In the genomic region with DNA sequence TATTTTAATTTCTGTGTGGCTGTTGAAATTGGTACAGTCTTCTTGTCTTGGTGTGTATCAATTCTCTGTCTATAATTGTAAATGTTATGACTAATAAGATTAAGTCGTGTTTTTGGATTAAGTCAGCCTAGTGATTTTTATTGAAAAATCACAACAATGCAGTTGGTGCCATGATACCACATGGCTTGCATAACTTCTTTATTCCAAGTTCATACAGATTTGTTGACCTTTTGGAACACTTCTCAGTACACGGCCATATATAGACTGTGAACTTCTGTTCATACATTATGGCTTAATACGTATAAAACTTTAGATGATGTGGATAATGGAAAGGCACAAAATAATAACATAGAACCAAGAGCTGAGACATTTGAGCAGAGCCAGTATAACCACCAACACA, we compare ENCODE assay signal across 22 cellular contexts.
"Had no signal": no experiment of that assay in that cellular context is flagged by ENCODE, and none has a peak within 500 bp of the region (broad histone marks: within the 10 kb centered on the region; RNA-seq: fewer than 3 reads in every experiment).

No MANE protein-coding gene starts in this region.

- H3K4me1 ChIP-seq: foreskin keratinocyte, gastroesophageal sphincter, heart left ventricle, left lung, pancreas, right lobe of liver, tibial nerve, upper lobe of left lung had no signal

- H3K27ac ChIP-seq: coronary artery, foreskin keratinocyte, gastroesophageal sphincter, heart left ventricle, hepatocyte, left lung, neutrophil, pancreas, right lobe of liver, thoracic aorta, tibial nerve, upper lobe of left lung had no signal

- H3K27me3 ChIP-seq: foreskin keratinocyte, gastroesophageal sphincter, heart left ventricle, hepatocyte, left lung, neutrophil, pancreas, right lobe of liver, tibial nerve, upper lobe of left lung had no signal

- DNase-seq: dermis blood vessel endothelial cell; effector memory CD4-positive, alpha-beta T cell; foreskin keratinocyte; heart left ventricle; left cardiac atrium; left lung; mesenchymal stem cell; mucosa of descending colon; naive B cell; pancreas; retina; right lobe of liver; stimulated activated CD4-positive, alpha-beta T cell treated with anti-CD3 and anti-CD28 coated beads, Interleukin-2, amount 100 ng/mL, for 24 hours; stimulated activated CD4-positive, alpha-beta T cell treated with anti-CD3 and anti-CD28 coated beads, Interleukin-4, amount 100 ng/mL, for 24 hours; stimulated activated naive CD8-positive, alpha-beta T cell treated with anti-CD3 and anti-CD28 coated beads, Interleukin-15, Interleukin-2, amounts not matched to agents 100 U/mL and 50 U/mL, for 24 hours; upper lobe of left lung had no signal

- H3K36me3 ChIP-seq: gastroesophageal sphincter, heart left ventricle, left lung, neutrophil, pancreas, right lobe of liver, thoracic aorta, upper lobe of left lung had no signal

- H3K4me3 ChIP-seq: coronary artery, gastroesophageal sphincter, heart left ventricle, hepatocyte, left lung, mucosa of descending colon, pancreas, right lobe of liver, thoracic aorta, tibial nerve, upper lobe of left lung had no signal

- H3K9me3 ChIP-seq: gastroesophageal sphincter, heart left ventricle, mucosa of descending colon, pancreas, right lobe of liver, thoracic aorta had no signal
